In the genomic region with DNA sequence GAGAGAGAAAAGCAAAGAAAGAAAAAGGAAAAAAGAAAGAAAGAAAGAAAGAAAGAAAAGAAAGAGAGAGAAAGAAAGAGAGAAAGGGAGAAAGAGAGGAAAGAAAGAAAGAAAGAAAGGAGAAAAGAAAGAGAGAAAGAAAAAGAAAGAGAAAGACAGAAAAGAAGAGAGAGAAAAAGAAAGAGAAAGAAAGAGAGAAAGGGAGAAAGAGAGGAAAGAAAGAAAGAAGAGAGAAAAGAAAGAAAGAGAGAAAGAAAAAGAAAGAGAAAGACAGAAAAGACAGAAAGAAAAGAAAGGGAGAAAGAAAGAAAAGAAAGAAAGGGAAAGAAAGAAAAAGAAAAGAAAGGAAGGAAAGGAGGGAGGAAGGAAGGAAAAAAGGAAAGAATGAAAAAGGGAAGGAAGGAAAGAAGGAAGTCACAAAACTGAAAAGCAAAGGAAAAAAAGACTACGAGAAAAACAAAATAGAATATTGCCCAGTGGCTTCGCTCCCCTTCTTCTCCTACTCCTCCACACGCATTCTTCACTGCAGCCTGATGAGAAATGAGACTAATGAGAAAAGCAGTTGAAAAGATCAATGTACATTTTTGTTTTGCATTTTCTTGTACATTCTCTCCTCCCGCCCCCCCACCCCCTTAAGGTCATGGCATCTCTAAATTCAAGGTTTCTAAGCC, we compare ENCODE assay signal across 26 cellular contexts.
"Had no signal": no experiment of that assay in that cellular context is flagged by ENCODE, and none has a peak within 500 bp of the region (broad histone marks: within the 10 kb centered on the region; RNA-seq: fewer than 3 reads in every experiment).

No MANE protein-coding gene starts in this region.

- H3K27me3 ChIP-seq: left lung, ovary, sigmoid colon, suprapubic skin, upper lobe of right lung had no signal

- H3K27ac ChIP-seq: left lung, lower lobe of right lung, ovary, sigmoid colon, spleen, suprapubic skin, thoracic aorta, tibial artery, upper lobe of right lung had no signal

- H3K4me3 ChIP-seq: left lung, lower lobe of right lung, ovary, sigmoid colon, spleen, suprapubic skin, thoracic aorta, tibial artery, upper lobe of right lung had no signal

- H3K27ac Mint-ChIP-seq: immature natural killer cell; natural killer cell; progenitor cell of endocrine pancreas; stimulated activated effector memory CD8-positive, alpha-beta T cell treated with anti-CD3 and anti-CD28 coated beads, Interleukin-12 subunit alpha, Interleukin-12 subunit beta, amount 100 ng/mL, for 72 hours; stimulated activated naive CD8-positive, alpha-beta T cell treated with anti-CD3 and anti-CD28 coated beads, Interleukin-15, Interleukin-2, amounts not matched to agents 100 ng/mL and 50 ng/mL, for 24 hours had no signal

- H3K4me1 ChIP-seq: left lung, lower lobe of right lung, sigmoid colon, spleen, suprapubic skin, tibial artery, upper lobe of right lung had no signal

- ATAC-seq: left colon; left lung; lower lobe of right lung; natural killer cell; right cardiac atrium; stimulated activated effector memory CD8-positive, alpha-beta T cell treated with anti-CD3 and anti-CD28 coated beads, Interleukin-12 subunit alpha, Interleukin-12 subunit beta, amount 100 ng/mL, for 72 hours; upper lobe of right lung had no signal

- H3K4me1 Mint-ChIP-seq: immature natural killer cell; natural killer cell; stimulated activated effector memory CD8-positive, alpha-beta T cell treated with anti-CD3 and anti-CD28 coated beads, Interleukin-12 subunit alpha, Interleukin-12 subunit beta, amount 100 ng/mL, for 72 hours had no signal

- H3K9me3 Mint-ChIP-seq: natural killer cell had no signal

- H3K36me3 Mint-ChIP-seq: immature natural killer cell; naive B cell; natural killer cell; stimulated activated effector memory CD8-positive, alpha-beta T cell treated with anti-CD3 and anti-CD28 coated beads, Interleukin-12 subunit alpha, Interleukin-12 subunit beta, amount 100 ng/mL, for 72 hours had no signal

- H3K4me3 Mint-ChIP-seq: immature natural killer cell; naive B cell; natural killer cell; stimulated activated effector memory CD8-positive, alpha-beta T cell treated with anti-CD3 and anti-CD28 coated beads, Interleukin-12 subunit alpha, Interleukin-12 subunit beta, amount 100 ng/mL, for 72 hours; stimulated activated naive CD8-positive, alpha-beta T cell treated with anti-CD3 and anti-CD28 coated beads, Interleukin-15, Interleukin-2, amounts not matched to agents 100 ng/mL and 50 ng/mL, for 24 hours had no signal

- DNase-seq: hypothalamus; immature natural killer cell; kidney; left colon; left lung; lower lobe of right lung; mammary epithelial cell; mesenchymal stem cell; naive B cell; natural killer cell; ovary; retina; right cardiac atrium; sigmoid colon; small intestine; spleen; stimulated activated CD4-positive, alpha-beta T cell treated with anti-CD3 and anti-CD28 coated beads, Interleukin-4, amount 100 ng/mL, for 24 hours; stimulated activated naive CD4-positive, alpha-beta T cell; tibial artery; trophoblast cell; upper lobe of right lung had no signal
